ENCODE assay signal across 1 cellular context in genomic region chr4:48073567-48074103, GRCh38.
TF ChIP-seq lines count a peak whose summit lies in the region.

No MANE protein-coding gene starts in this region.

TF ChIP-seq in SK-N-SH treated with all-trans-retinoic acid at 6 μM for 48 hours, 23 proteins besides CTCF, POLR2A, EP300 and RAD21 (continued from another document):
- TF ChIP-seq TCF4 (CRISPR knock-in tag; IDR thresholded peaks at IDR 0.05; ENCODE audit: borderline replicate concordance) = peak; percentile 74; the same call in 1 of the 2 replicates
- TF ChIP-seq ISL1 (CRISPR knock-in tag; IDR thresholded peaks at IDR 0.05) = peak; percentile 86
- TF ChIP-seq GLIS3 (CRISPR knock-in tag; IDR thresholded peaks at IDR 0.05) = no peak
- no peak for TF ChIP-seq ZFP30 (CRISPR knock-in tag; IDR thresholded peaks at IDR 0.05)
- TF ChIP-seq TOX (CRISPR knock-in tag; IDR thresholded peaks at IDR 0.05; ENCODE audit: borderline replicate concordance) = no peak
- no peak for TF ChIP-seq ZNF565 (CRISPR knock-in tag; conservative IDR thresholded peaks at IDR 0.05; ENCODE audit: low read depth)
- no peak for TF ChIP-seq ZNF8 (CRISPR knock-in tag; IDR thresholded peaks at IDR 0.05)
